In the genomic region with DNA sequence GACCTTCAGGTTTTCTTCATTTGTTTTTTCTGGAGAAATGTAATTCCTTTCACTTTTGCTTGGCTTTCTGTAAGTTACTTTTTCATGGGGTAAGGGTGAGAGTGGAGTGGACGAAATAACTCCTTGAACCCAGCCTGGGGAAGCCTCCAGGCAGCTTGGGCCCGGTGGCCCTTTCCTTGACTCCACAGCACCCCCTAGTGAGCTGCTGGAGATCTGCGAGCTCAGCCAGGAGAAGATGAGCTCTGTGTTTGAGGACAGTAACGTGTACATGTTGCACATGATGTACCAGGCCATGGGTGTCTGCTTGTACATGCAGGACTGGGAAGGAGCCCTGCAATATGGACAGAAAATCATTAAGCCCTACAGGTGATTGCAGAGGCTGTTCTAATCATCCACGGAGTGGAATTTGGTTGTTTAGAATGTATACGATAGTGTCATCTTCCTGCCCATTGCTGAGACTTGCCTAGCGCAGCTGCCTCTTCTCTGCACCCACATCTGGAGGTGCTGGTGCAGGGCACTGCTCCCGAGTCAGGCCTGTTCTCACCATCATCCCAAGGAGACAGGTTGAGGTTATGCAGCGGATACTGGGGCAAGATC, we compare ENCODE assay signal across 9 cellular contexts. TPM values are rescaled to one million over a fixed set of nuclear protein-coding genes. Genes with fewer than 3 reads are reported as not detected.
DNase-seq lines count a peak whose midpoint lies in the region; ATAC-seq, FAIRE-seq and TF ChIP-seq lines count a peak whose summit lies in the region.
"Had no signal": no experiment of that assay in that cellular context is flagged by ENCODE, and none has a peak within 500 bp of the region (broad histone marks: within the 10 kb centered on the region; RNA-seq: fewer than 3 reads in every experiment).

No MANE protein-coding gene starts in this region.

- no peak overlapping the region for H3K27ac Mint-ChIP-seq in stimulated activated effector memory CD8-positive, alpha-beta T cell treated with anti-CD3 and anti-CD28 coated beads, Interleukin-12 subunit alpha, Interleukin-12 subunit beta, amount 100 ng/mL, for 72 hours

- peak; percentile 90 for TF ChIP-seq CTCF in C4-2B (conservative IDR thresholded peaks at IDR 0.05)
- TF ChIP-seq CTCF in bronchial epithelial cell (IDR thresholded peaks at IDR 0.05; ENCODE audit: insufficient read depth, low read length, severe bottlenecking) = peak; percentile 83
- TF ChIP-seq CTCF in lung (IDR thresholded peaks at IDR 0.05; ENCODE audit: control extremely low read depth, extremely low read depth) = peak; percentile 44

- no peaks in the 10 kb centered on the region for H3K9me3 ChIP-seq in lung (ENCODE audit: control insufficient read depth in 2 of 2, insufficient read depth in 1 of 2, low read length in 1 of 2)
- H3K9me3 ChIP-seq: ovary had no signal

- H3K4me3 Mint-ChIP-seq in stimulated activated effector memory CD8-positive, alpha-beta T cell treated with anti-CD3 and anti-CD28 coated beads, Interleukin-12 subunit alpha, Interleukin-12 subunit beta, amount 100 ng/mL, for 72 hours = no peak overlapping the region

- peaks cover 0 to 3% of the 10 kb centered on the region in 2 donors for H3K4me1 ChIP-seq in lung (ENCODE audit: control insufficient read depth in 2 of 2, insufficient read depth in 2 of 2, low read length in 2 of 2)

- peak; percentile 36 for ATAC-seq in GM18861 (IDR thresholded peaks at IDR 0.05; ENCODE audit: unreplicated experiment)
- ATAC-seq in lung (ENCODE audit: insufficient read depth, low FRiP score) = peak; percentile 53
- no peak for ATAC-seq in stimulated activated effector memory CD8-positive, alpha-beta T cell treated with anti-CD3 and anti-CD28 coated beads, Interleukin-12 subunit alpha, Interleukin-12 subunit beta, amount 100 ng/mL, for 72 hours

- H3K27ac ChIP-seq in C4-2B (no peak overlapping the region), lung (ENCODE audit: low read depth in 1 of 2, low read length in 1 of 2) (no peak overlapping the region)
- H3K27ac ChIP-seq: ovary had no signal

- peak; percentile 28 for DNase-seq in Jurkat, Clone E6-1 (ENCODE audit: low read depth, low spot score)
- DNase-seq in T1000 (lab: John Stamatoyannopoulos, UW) (peak; percentile 26), bronchial epithelial cell (ENCODE audit: low read depth) (peak; percentile 68), lung (ENCODE audit: low spot score) (no peak), middle frontal gyrus (ENCODE audit: extremely low spot score, low spot score) (no peak)
- peak; percentile 54 to 74 for DNase-seq in stimulated activated effector memory CD8-positive, alpha-beta T cell treated with anti-CD3 and anti-CD28 coated beads, Interleukin-12 subunit alpha, Interleukin-12 subunit beta, amount 100 ng/mL, for 72 hours (ENCODE audit: low spot score in 2 of 2)

- no peaks in the 10 kb centered on the region for H3K9me3 Mint-ChIP-seq in stimulated activated effector memory CD8-positive, alpha-beta T cell treated with anti-CD3 and anti-CD28 coated beads, Interleukin-12 subunit alpha, Interleukin-12 subunit beta, amount 100 ng/mL, for 72 hours

- H3K4me3 ChIP-seq in Jurkat, Clone E6-1 (ENCODE audit: low read length) = no peak overlapping the region
- H3K4me3 ChIP-seq in bronchial epithelial cell (ENCODE audit: low read depth, low read length) = no peak overlapping the region
- H3K4me3 ChIP-seq in lung = no peak overlapping the region
- H3K4me3 ChIP-seq: ovary had no signal

- WGBS in lung, 2 donors = 76 to 78% methylated on average over 9 of the region's 9 CpGs

- peak; percentile 32 for FAIRE-seq in bronchial epithelial cell (lab: Jason Lieb, UNC)

- H3K27me3 ChIP-seq in bronchial epithelial cell (ENCODE audit: control insufficient read depth, insufficient read depth, low read length) (no peaks in the 10 kb centered on the region), lung (ENCODE audit: control insufficient read depth, insufficient read depth) (no peaks in the 10 kb centered on the region)
- H3K27me3 ChIP-seq: ovary had no signal

- H3K36me3 Mint-ChIP-seq in stimulated activated effector memory CD8-positive, alpha-beta T cell treated with anti-CD3 and anti-CD28 coated beads, Interleukin-12 subunit alpha, Interleukin-12 subunit beta, amount 100 ng/mL, for 72 hours = peaks cover 21% of the 10 kb centered on the region

- peaks cover 8% of the 10 kb centered on the region for H3K4me1 Mint-ChIP-seq in stimulated activated effector memory CD8-positive, alpha-beta T cell treated with anti-CD3 and anti-CD28 coated beads, Interleukin-12 subunit alpha, Interleukin-12 subunit beta, amount 100 ng/mL, for 72 hours

- H3K36me3 ChIP-seq in bronchial epithelial cell (ENCODE audit: control insufficient read depth, insufficient read depth, low read length) (peaks cover 10% of the 10 kb centered on the region), lung (ENCODE audit: control insufficient read depth in 2 of 2, insufficient read depth in 2 of 2, low read length in 2 of 2) (peaks cover 7 to 12% of the 10 kb centered on the region in 2 donors)
- H3K36me3 ChIP-seq: ovary had no signal

RNA-seq across cellular contexts. Expression of gene SMYD2, which starts 51.0 kb away (rescaled TPM):
- polyA plus RNA-seq in Jurkat, Clone E6-1 (2012; ENCODE audit: insufficient read depth, insufficient read length) = 68.9 TPM
- 49.2 and 58.4 TPM in 2 replicates for total RNA-seq in bronchial epithelial cell
- 10 to 100 TPM; 31.2 to 48.6 TPM for total RNA-seq in lung
- 10 to 100 TPM; 20.6 to 25.2 TPM for polyA plus RNA-seq in lung

Comparison
In these comparisons a context has a peak if more than half of its experiments do, and no peak if none do; other contexts are left out.
1. DNase-seq: peak in Jurkat, Clone E6-1 (single experiment), T1000 (single experiment), bronchial epithelial cell (single experiment) and stimulated activated effector memory CD8-positive, alpha-beta T cell treated with anti-CD3 and anti-CD28 coated beads, Interleukin-12 subunit alpha, Interleukin-12 subunit beta, amount 100 ng/mL, for 72 hours (2 of 2); none in lung (single experiment) and middle frontal gyrus (single experiment).
2. Peak in every context shown above with its lines, with median percentiles within 50 percentile points of each other: CTCF ChIP-seq.